Comparison of ENCODE assay signal across 10 cellular contexts in the genomic region with DNA sequence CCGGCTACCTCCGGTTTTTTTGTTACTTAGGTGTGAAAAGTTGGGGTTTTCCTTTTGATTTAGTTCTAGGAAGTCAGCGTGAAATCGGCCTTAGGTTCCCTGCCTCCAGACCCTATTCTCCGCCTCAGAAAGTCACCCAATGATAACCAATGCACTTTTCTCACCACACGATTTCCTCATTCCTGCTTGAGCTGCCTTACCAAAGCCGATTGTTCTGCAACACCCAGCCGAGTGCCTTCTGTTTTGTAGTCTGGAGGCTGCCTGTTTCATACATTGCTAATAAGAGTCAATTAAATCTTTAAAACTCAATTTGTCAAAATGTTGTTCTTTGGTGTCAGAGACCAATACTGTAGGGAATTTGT. TPM values are rescaled to one million over a fixed set of nuclear protein-coding genes. Genes with fewer than 3 reads are reported as not detected.
DNase-seq lines count a peak whose midpoint lies in the region; ATAC-seq and TF ChIP-seq lines count a peak whose summit lies in the region.
"Had no signal": no experiment of that assay in that cellular context is flagged by ENCODE, and none has a peak within 500 bp of the region (broad histone marks: within the 10 kb centered on the region; RNA-seq: fewer than 3 reads in every experiment).

No MANE protein-coding gene starts in this region.

- H3K27ac ChIP-seq in endodermal cell (ENCODE audit: low read depth, low read length) (no peak overlapping the region), spleen (peak overlapping the region in 4 of 8 donors; percentile 69 to 86 (median 74)), smooth muscle cell (ENCODE audit: low read depth) (no peak overlapping the region)
- H3K27ac ChIP-seq: SK-N-MC had no signal

- peak overlapping the region; percentile 79 for H3K4me3 Mint-ChIP-seq in activated CD4-positive, alpha-beta T cell treated with anti-CD3 and anti-CD28 coated beads for 36 hours
- no peak overlapping the region for H3K4me3 Mint-ChIP-seq in endodermal cell

- TF ChIP-seq CTCF in endodermal cell (conservative IDR thresholded peaks at IDR 0.05) (no peak), spleen (IDR thresholded peaks at IDR 0.05 in 8 of 11, conservative IDR thresholded peaks at IDR 0.05 in 3 of 11) (no peak), smooth muscle cell (IDR thresholded peaks at IDR 0.05; ENCODE audit: borderline replicate concordance, insufficient read depth, poor library complexity, severe bottlenecking) (no peak)

- no peaks in the 10 kb centered on the region for H3K36me3 ChIP-seq in endodermal cell (ENCODE audit: control insufficient read depth, insufficient read depth, low read length)
- no peaks in the 10 kb centered on the region for H3K36me3 ChIP-seq in spleen
- no peaks in the 10 kb centered on the region for H3K36me3 ChIP-seq in smooth muscle cell (ENCODE audit: low read depth)

- no peaks in the 10 kb centered on the region for H3K36me3 Mint-ChIP-seq in activated CD4-positive, alpha-beta T cell treated with anti-CD3 and anti-CD28 coated beads for 36 hours (ENCODE audit: low read depth)
- no peaks in the 10 kb centered on the region for H3K36me3 Mint-ChIP-seq in endodermal cell (ENCODE audit: low read depth)

- no peaks in the 10 kb centered on the region for H3F3A ChIP-seq in smooth muscle cell (ENCODE audit: low read depth)

- H3K4me1 ChIP-seq in endodermal cell (ENCODE audit: control insufficient read depth, insufficient read depth, low read length) (no peaks in the 10 kb centered on the region), spleen (peaks cover 0 to 29% (median 14%) of the 10 kb centered on the region in 6 donors), smooth muscle cell (ENCODE audit: low read depth) (no peaks in the 10 kb centered on the region)

- peaks cover 18% of the 10 kb centered on the region for H3K4me1 Mint-ChIP-seq in activated CD4-positive, alpha-beta T cell treated with anti-CD3 and anti-CD28 coated beads for 36 hours
- H3K4me1 Mint-ChIP-seq in endodermal cell: peaks cover 7% of the 10 kb centered on the region

- no peak for TF ChIP-seq POLR2A in spleen (IDR thresholded peaks at IDR 0.05)

- no peak overlapping the region for H3K9ac ChIP-seq in endodermal cell (ENCODE audit: extremely low read depth, low read length, poor library complexity, severe bottlenecking)
- no peak overlapping the region for H3K9ac ChIP-seq in smooth muscle cell (ENCODE audit: low read depth)

- peak; percentile 25 for DNase-seq in activated CD4-positive, alpha-beta T cell treated with anti-CD3 and anti-CD28 coated beads for 36 hours
- no peak for DNase-seq in activated CD4-positive, alpha-beta T cell treated with anti-CD3 and anti-CD28 coated beads for 48 hours
- DNase-seq in OCI-M1 (lab: John Stamatoyannopoulos, UW) (peak; percentile 76), endodermal cell (peak; percentile 43), spleen (no peak), smooth muscle cell (lab: John Stamatoyannopoulos, UW; ENCODE audit: unreplicated experiment) (no peak)

- no peaks in the 10 kb centered on the region for H3K9me3 Mint-ChIP-seq in activated CD4-positive, alpha-beta T cell treated with anti-CD3 and anti-CD28 coated beads for 36 hours (ENCODE audit: low read depth)
- no peaks in the 10 kb centered on the region for H3K9me3 Mint-ChIP-seq in endodermal cell

- H3K9me3 ChIP-seq in endodermal cell (ENCODE audit: control insufficient read depth, low read length) (no peaks in the 10 kb centered on the region), spleen (no peaks in the 10 kb centered on the region), smooth muscle cell (replicated peaks; ENCODE audit: low read depth) (no peaks in the 10 kb centered on the region)

- H3K27me3 Mint-ChIP-seq in activated CD4-positive, alpha-beta T cell treated with anti-CD3 and anti-CD28 coated beads for 36 hours: peaks cover 8% of the 10 kb centered on the region
- peaks cover 22% of the 10 kb centered on the region for H3K27me3 Mint-ChIP-seq in endodermal cell (ENCODE audit: insufficient read depth)

- peak overlapping the region; percentile 75 for H3K27ac Mint-ChIP-seq in activated CD4-positive, alpha-beta T cell treated with anti-CD3 and anti-CD28 coated beads for 36 hours
- H3K27ac Mint-ChIP-seq in endodermal cell: no peak overlapping the region

- no peak overlapping the region for H3K4me3 ChIP-seq in endodermal cell (ENCODE audit: low read length)
- peak overlapping the region in 5 of 8 donors; percentile 27 to 81 (median 33) for H3K4me3 ChIP-seq in spleen
- H3K4me3 ChIP-seq in smooth muscle cell: no peak overlapping the region
- H3K4me3 ChIP-seq: lung, SK-N-MC had no signal

- peak; percentile 12 for ATAC-seq in activated CD4-positive, alpha-beta T cell treated with anti-CD3 and anti-CD28 coated beads for 36 hours
- ATAC-seq in HG02763 (IDR thresholded peaks at IDR 0.05; ENCODE audit: unreplicated experiment) (no peak), GM21825 (IDR thresholded peaks at IDR 0.05; ENCODE audit: unreplicated experiment) (no peak)

- intact Hi-C loops in activated CD4-positive, alpha-beta T cell treated with anti-CD3 and anti-CD28 coated beads for 36 hours (cut with DNase I, micrococcal nuclease): loop anchor here in 1 of 2 experiments (5.0 kb wide), 1 partner anchor 259 kb away; a partner anchor contains a TSS
- intact Hi-C loops in spleen (cut with DNase I; ENCODE audit: low total_unique reads): no loop called here

- no peak overlapping the region for H3K4me2 ChIP-seq in smooth muscle cell

- H3K27me3 ChIP-seq in endodermal cell (ENCODE audit: control insufficient read depth, insufficient read depth, low read length, poor library complexity, severe bottlenecking) (peaks cover 21% of the 10 kb centered on the region), spleen (replicated peaks in 1 of 7) (peaks cover 0 to 31% (median 4%) of the 10 kb centered on the region in 7 donors), smooth muscle cell (ENCODE audit: low read depth) (no peaks in the 10 kb centered on the region)

- H2AFZ ChIP-seq in smooth muscle cell (ENCODE audit: low read depth): no peak overlapping the region

- no peaks in the 10 kb centered on the region for H4K20me1 ChIP-seq in smooth muscle cell (ENCODE audit: low read depth)

- no peaks in the 10 kb centered on the region for H3K79me2 ChIP-seq in smooth muscle cell (ENCODE audit: low read depth)

- WGBS in endodermal cell (ENCODE audit: insufficient coverage in 1 of 2, insufficient read length in 1 of 2), 2 experiments: 77 to 92% methylated on average over 2 to 7 of the region's 8 CpGs
- WGBS in spleen, 5 donors: 37 to 60% (median 51%) methylated on average over 8 of the region's 8 CpGs
- WGBS in smooth muscle cell (ENCODE audit: low lambda C conversion rate): 72% methylated on average over 8 of the region's 8 CpGs

- CTCF ChIA-PET in activated CD4-positive, alpha-beta T cell treated with anti-CD3 and anti-CD28 coated beads for 36 hours (lab: Charles Lee): no interaction called here

- POLR2A ChIA-PET in activated CD4-positive, alpha-beta T cell treated with anti-CD3 and anti-CD28 coated beads for 36 hours (lab: Charles Lee): no interaction called here

RNA-seq across cellular contexts. Expression of a gene that starts 39.7 kb away (rescaled TPM):
- under 1 TPM; 0.26 to 0.32 TPM for total RNA-seq in activated CD4-positive, alpha-beta T cell treated with anti-CD3 and anti-CD28 coated beads for 36 hours
- under 1 TPM; 0.07 to 0.09 TPM for total RNA-seq in endodermal cell
- polyA plus RNA-seq in endodermal cell (2013, experiment 1 of 2): not detected
- 0.08 TPM for polyA plus RNA-seq in endodermal cell (2013, experiment 2 of 2)
- under 1 TPM; 0.12 to 0.43 (median 0.26) TPM for total RNA-seq in spleen
- under 1 TPM; 0.15 to 0.26 (median 0.24) TPM for polyA plus RNA-seq in spleen
- total RNA-seq in smooth muscle cell: 1.5 and 4.5 TPM in 2 replicates
- 1.3 and 1.4 TPM in 2 replicates for polyA plus RNA-seq in smooth muscle cell

Comparison
In these comparisons a context has a peak if more than half of its experiments do, and no peak if none do; other contexts are left out.
1. DNase-seq: peak in activated CD4-positive, alpha-beta T cell treated with anti-CD3 and anti-CD28 coated beads for 36 hours (single experiment), OCI-M1 (single experiment) and endodermal cell (single experiment); none in activated CD4-positive, alpha-beta T cell treated with anti-CD3 and anti-CD28 coated beads for 48 hours (single experiment), spleen (single experiment) and smooth muscle cell (single experiment).
2. H3K4me3 ChIP-seq: peak in spleen (5 of 8); none in endodermal cell (single experiment) and smooth muscle cell (single experiment).